In the genomic region with DNA sequence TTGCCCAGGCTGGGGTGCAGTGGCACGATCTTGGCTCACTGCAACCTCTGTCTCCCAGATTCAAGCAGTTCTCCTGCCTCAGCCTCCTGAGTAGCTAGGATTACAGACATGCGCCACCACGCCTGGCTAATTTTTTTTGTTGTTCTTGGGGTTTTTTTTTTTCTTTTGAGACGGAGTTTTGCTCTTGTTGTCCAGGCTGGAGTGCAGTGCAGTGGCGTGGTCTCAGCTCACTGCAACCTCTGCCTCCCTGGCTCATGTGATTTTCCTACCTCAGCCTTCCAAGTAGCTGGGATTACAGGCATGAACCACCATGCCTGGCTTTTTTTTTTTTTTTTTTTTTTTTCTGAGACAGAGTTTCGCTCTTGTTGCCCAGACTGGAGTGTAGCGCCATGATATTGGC, we compare ENCODE assay signal across 15 cellular contexts. TPM values are rescaled to one million over a fixed set of nuclear protein-coding genes. Genes with fewer than 3 reads are reported as not detected.
DNase-seq lines count a peak whose midpoint lies in the region; ATAC-seq and TF ChIP-seq lines count a peak whose summit lies in the region.
"Not testable (repeated sequence)": the region's sequence is repeated elsewhere in the genome, so short reads cannot be mapped to it uniquely, and the experiment has no call there.
"Had no signal": no experiment of that assay in that cellular context is flagged by ENCODE, and none has a peak within 500 bp of the region (broad histone marks: within the 10 kb centered on the region; RNA-seq: fewer than 3 reads in every experiment).

No MANE protein-coding gene starts in this region.

- BruUV-seq in IMR-90 (replicated peaks; lab: Mats Ljungman, UMichigan) = not testable (repeated sequence)

- H2AK5ac ChIP-seq in IMR-90 (ENCODE audit: low read depth, low read length) = not testable (repeated sequence)

- not testable (repeated sequence) for H4K8ac ChIP-seq in IMR-90 (ENCODE audit: low read depth in 2 of 2, low read length in 2 of 2)

- H3K4ac ChIP-seq in IMR-90 (ENCODE audit: low read depth, low read length) = not testable (repeated sequence)

- H3K79me1 ChIP-seq in IMR-90 (ENCODE audit: low read depth in 1 of 2, low read length in 2 of 2) = not testable (repeated sequence)

- in situ Hi-C loops in IMR-90 (cut with MboI; ENCODE audit: low sequenced_read_pairs) = loop anchor here (25.0 kb wide), 1 partner anchor 319 kb away; a partner anchor contains a TSS

- H3K27ac ChIP-seq in DND-41 (ENCODE audit: low read length) = not testable (repeated sequence)
- H3K27ac ChIP-seq in IMR-90 (ENCODE audit: insufficient read depth, low read length) = peak overlapping the region; percentile 37; the same call in 1 of the 2 replicates

- H4K5ac ChIP-seq in IMR-90 (ENCODE audit: low read depth, low read length) = not testable (repeated sequence)

- peaks cover 18% of the 10 kb centered on the region for H3K36me3 Mint-ChIP-seq in dendritic cell treated with granulocyte-macrophage colony-stimulating factor and Interleukin-4, amounts not matched to agents 40 ng/mL and 50 ng/mL, for 4 days (ENCODE audit: low read depth)
- H3K36me3 Mint-ChIP-seq in osteocyte (ENCODE audit: unreplicated experiment) = not testable (repeated sequence)

- not testable (repeated sequence) for TF ChIP-seq RAD21 in IMR-90 (IDR thresholded peaks at IDR 0.05; ENCODE audit: low read length)

- H3K27me3 ChIP-seq in DND-41 (ENCODE audit: insufficient read depth, low read length, poor library complexity) = peaks cover 25% of the 10 kb centered on the region
- not testable (repeated sequence) for H3K27me3 ChIP-seq in IMR-90 (ENCODE audit: control insufficient read depth, insufficient read depth, low read length)

- not testable (repeated sequence) for H3K4me3 Mint-ChIP-seq in dendritic cell treated with granulocyte-macrophage colony-stimulating factor and Interleukin-4, amounts not matched to agents 40 ng/mL and 50 ng/mL, for 4 days; osteocyte (ENCODE audit: unreplicated experiment)

- intact Hi-C loops in IMR-90 (cut with micrococcal nuclease) = not testable (repeated sequence)
- intact Hi-C loops in dendritic cell treated with granulocyte-macrophage colony-stimulating factor and Interleukin-4, amounts not matched to agents 40 ng/mL and 50 ng/mL, for 4 days (cut with micrococcal nuclease) = loop anchor here (5.0 kb wide), 1 partner anchor 54 kb away; no protein-coding TSS in a partner anchor

- not testable (repeated sequence) for H3K9me3 Mint-ChIP-seq in dendritic cell treated with granulocyte-macrophage colony-stimulating factor and Interleukin-4, amounts not matched to agents 40 ng/mL and 50 ng/mL, for 4 days; osteocyte (ENCODE audit: unreplicated experiment)

- not testable (repeated sequence) for H3K36me3 ChIP-seq in DND-41 (ENCODE audit: insufficient read depth, low read length); IMR-90 (ENCODE audit: control insufficient read depth, insufficient read depth, low read length)

- not testable (repeated sequence) for H3K9me3 ChIP-seq in DND-41 (ENCODE audit: insufficient read depth, low read length, severe bottlenecking); IMR-90 (ENCODE audit: control insufficient read depth, insufficient read depth, low read length)

- H2AFZ ChIP-seq in DND-41 (ENCODE audit: low read depth, low read length); IMR-90 (replicated peaks; ENCODE audit: low read length, poor library complexity): not testable (repeated sequence)

- not testable (repeated sequence) for H3K4me3 ChIP-seq in DND-41 (ENCODE audit: low read depth in 1 of 2, low read length in 2 of 2); IMR-90 (ENCODE audit: insufficient read depth, low read depth, low read length)

- H3K23ac ChIP-seq in IMR-90 (ENCODE audit: low read depth, low read length) = not testable (repeated sequence)

- not testable (repeated sequence) for H2BK20ac ChIP-seq in IMR-90 (ENCODE audit: low read depth, low read length)

- H3K4me1 Mint-ChIP-seq in dendritic cell treated with granulocyte-macrophage colony-stimulating factor and Interleukin-4, amounts not matched to agents 40 ng/mL and 50 ng/mL, for 4 days (ENCODE audit: low read depth) = peaks cover 36% of the 10 kb centered on the region
- H3K4me1 Mint-ChIP-seq in osteocyte (ENCODE audit: unreplicated experiment) = peaks cover 10% of the 10 kb centered on the region

- not testable (repeated sequence) for TF ChIP-seq CTCF in DND-41 (IDR thresholded peaks at IDR 0.05; ENCODE audit: borderline replicate concordance, extremely low read depth, low read length, poor library complexity, severe bottlenecking); IMR-90 (conservative IDR thresholded peaks at IDR 0.05; ENCODE audit: low read depth, low read length); osteocyte (IDR thresholded peaks at IDR 0.05)

- peak; percentile 0 for DNase-seq in DND-41
- not testable (repeated sequence) for DNase-seq in IMR-90; osteocyte (ENCODE audit: extremely low spot score, unreplicated experiment)
- peak; percentile 58 for DNase-seq in left kidney (ENCODE audit: low read depth, low spot score)

- peaks cover 10% of the 10 kb centered on the region for H3K4me1 ChIP-seq in DND-41 (ENCODE audit: insufficient read depth, low read length)
- not testable (repeated sequence) for H3K4me1 ChIP-seq in IMR-90 (ENCODE audit: control insufficient read depth, insufficient read depth, low read length)

- not testable (repeated sequence) for H2BK15ac ChIP-seq in IMR-90 (ENCODE audit: low read depth, low read length)

- not testable (repeated sequence) for TF ChIP-seq POLR2A in IMR-90 (IDR thresholded peaks at IDR 0.05; ENCODE audit: low read depth, low read length)

- H2BK120ac ChIP-seq in IMR-90 (ENCODE audit: low read depth, low read length) = not testable (repeated sequence)

- H3K79me2 ChIP-seq in DND-41 (ENCODE audit: insufficient read depth, low read length) = not testable (repeated sequence)

- not testable (repeated sequence) for H2BK5ac ChIP-seq in IMR-90 (ENCODE audit: low read depth, low read length, poor library complexity, severe bottlenecking)

- ATAC-seq in DND-41 (ENCODE audit: insufficient read depth, low read depth); IMR-90 (ENCODE audit: low read depth): not testable (repeated sequence)

- not testable (repeated sequence) for H4K91ac ChIP-seq in IMR-90 (ENCODE audit: insufficient read depth, low read depth, low read length)

- not testable (repeated sequence) for H3K9ac ChIP-seq in DND-41 (ENCODE audit: low read depth, low read length); IMR-90 (ENCODE audit: low read depth, low read length)

- POLR2A ChIA-PET in IMR-90 (lab: Charles Lee; ENCODE audit: unreplicated experiment) = interaction anchor here (0.6 kb wide), 2 partner anchors 54 to 107 kb away, joined by 3 to 6 read pairs; no protein-coding TSS in a partner anchor

- H3K18ac ChIP-seq in IMR-90 (ENCODE audit: low read depth, low read length) = not testable (repeated sequence)

- CTCF ChIA-PET in IMR-90 (lab: Yijun Ruan, JAX) = not testable (repeated sequence)

- H3K9me1 ChIP-seq in IMR-90 (ENCODE audit: insufficient read depth, low read length) = not testable (repeated sequence)

- no CpG with 5 or more reads among the region's 7 CpGs for WGBS in IMR-90 (ENCODE audit: extremely low coverage in 2 of 2, insufficient read length in 1 of 2), 2 experiments

- H3K27me3 Mint-ChIP-seq in dendritic cell treated with granulocyte-macrophage colony-stimulating factor and Interleukin-4, amounts not matched to agents 40 ng/mL and 50 ng/mL, for 4 days = peaks cover 31% of the 10 kb centered on the region
- peaks cover 14% of the 10 kb centered on the region for H3K27me3 Mint-ChIP-seq in osteocyte (ENCODE audit: unreplicated experiment)

- H2AK9ac ChIP-seq in IMR-90 (replicated peaks; ENCODE audit: low read depth, low read length, poor library complexity) = not testable (repeated sequence)

- peak overlapping the region; percentile 83 for H3K27ac Mint-ChIP-seq in dendritic cell treated with granulocyte-macrophage colony-stimulating factor and Interleukin-4, amounts not matched to agents 40 ng/mL and 50 ng/mL, for 4 days
- peak overlapping the region; percentile 87 for H3K27ac Mint-ChIP-seq in osteocyte (ENCODE audit: unreplicated experiment)

- not testable (repeated sequence) for H4K20me1 ChIP-seq in DND-41 (ENCODE audit: insufficient read depth, low read length); IMR-90 (ENCODE audit: insufficient read depth, low read length)

- dilution Hi-C loops in IMR-90 (cut with HindIII; ENCODE audit: low sequenced_read_pairs, unreplicated experiment) = not testable (repeated sequence)

- not testable (repeated sequence) for H3K4me2 ChIP-seq in DND-41 (ENCODE audit: insufficient read depth, low read length); IMR-90 (ENCODE audit: low read depth, low read length)

- H3K56ac ChIP-seq in IMR-90 (ENCODE audit: extremely low read depth, insufficient read depth, low read length) = not testable (repeated sequence)

- not testable (repeated sequence) for H3K14ac ChIP-seq in IMR-90 (replicated peaks; ENCODE audit: low read depth, low read length)

RNA-seq across cellular contexts. Expression of a gene that starts 9.3 kb away (rescaled TPM):
- total RNA-seq in IMR-90 (2012; rRNA removed) (8.1 and 9.7 TPM in 2 replicates), osteocyte (68.3 and 80.8 TPM in 2 replicates)
- polyA plus RNA-seq in IMR-90 (2012; rRNA removed) = 33.4 and 37.0 TPM in 2 replicates
- 17.0 and 26.1 TPM in 2 replicates for polyA plus RNA-seq in IMR-90 (2012; cell fraction: cytosol; rRNA removed)
- 242 and 445 TPM in 2 replicates for polyA plus RNA-seq in IMR-90 (2012; cell fraction: nucleus; rRNA removed; ENCODE audit: low replicate concordance)

RNA-seq across cellular contexts. Expression of a gene that starts 9.4 kb away (rescaled TPM):
- 41.7 and 48.0 TPM in 2 replicates for total RNA-seq in IMR-90 (2012; rRNA removed)
- 37.6 and 38.7 TPM in 2 replicates for polyA plus RNA-seq in IMR-90 (2012; rRNA removed)
- 23.6 and 24.8 TPM in 2 replicates for polyA plus RNA-seq in IMR-90 (2012; cell fraction: cytosol; rRNA removed)
- polyA plus RNA-seq in IMR-90 (2012; cell fraction: nucleus; rRNA removed; ENCODE audit: low replicate concordance) = 201 and 203 TPM in 2 replicates
- 45.2 and 51.1 TPM in 2 replicates for total RNA-seq in osteocyte

RNA-seq across cellular contexts. Expression of a gene that starts 15.0 kb away (rescaled TPM):
- total RNA-seq in IMR-90 (2012; rRNA removed) (not detected in 2 replicates), osteocyte (not detected in 2 replicates)
- polyA plus RNA-seq in IMR-90 (2012; rRNA removed) = 0.32 TPM in 1 of 2 replicates, not detected in the other
- polyA plus RNA-seq in IMR-90 (2012; cell fraction: cytosol; rRNA removed) = 0.09 and 0.11 TPM in 2 replicates
- polyA plus RNA-seq in IMR-90 (2012; cell fraction: nucleus; rRNA removed; ENCODE audit: low replicate concordance) = 0.92 and 1.0 TPM in 2 replicates
- total RNA-seq: A673; Calu3; CD4-positive, alpha-beta memory T cell; CD4-positive, CD25-positive, alpha-beta regulatory T cell; CD8-positive, alpha-beta memory T cell; Daoy; G401; GM12878 had no signal
- polyA plus RNA-seq: AG04450; CD14-positive monocyte; CD4-positive, alpha-beta memory T cell; CD4-positive, CD25-positive, alpha-beta regulatory T cell; CD8-positive, alpha-beta memory T cell; GM12878 had no signal

RNA-seq across cellular contexts. Expression of a gene that starts 16.4 kb away (rescaled TPM):
- total RNA-seq in IMR-90 (2012; rRNA removed) = 0.36 TPM in 1 of 2 replicates, not detected in the other
- 0.53 and 0.91 TPM in 2 replicates for polyA plus RNA-seq in IMR-90 (2012; rRNA removed)
- 1.5 TPM in 1 of 2 replicates, not detected in the other for polyA plus RNA-seq in IMR-90 (2012; cell fraction: cytosol; rRNA removed)
- polyA plus RNA-seq in IMR-90 (2012; cell fraction: nucleus; rRNA removed; ENCODE audit: low replicate concordance) = 0.72 and 1.3 TPM in 2 replicates
- total RNA-seq in osteocyte = not detected in 2 replicates
- total RNA-seq: A673; Calu3; CD4-positive, alpha-beta memory T cell; CD4-positive, CD25-positive, alpha-beta regulatory T cell; CD8-positive, alpha-beta memory T cell; Daoy; G401; GM12878 had no signal
- polyA plus RNA-seq: AG04450; CD14-positive monocyte; CD4-positive, alpha-beta memory T cell; CD4-positive, CD25-positive, alpha-beta regulatory T cell; CD8-positive, alpha-beta memory T cell; GM12878 had no signal

RNA-seq across cellular contexts. Expression of a gene that starts 30.8 kb away (rescaled TPM):
- total RNA-seq in IMR-90 (2012; rRNA removed) (0.83 and 1.1 TPM in 2 replicates), osteocyte (84.0 and 85.8 TPM in 2 replicates)
- 4.5 and 4.6 TPM in 2 replicates for polyA plus RNA-seq in IMR-90 (2012; rRNA removed)
- polyA plus RNA-seq in IMR-90 (2012; cell fraction: cytosol; rRNA removed) = 3.9 and 6.8 TPM in 2 replicates
- polyA plus RNA-seq in IMR-90 (2012; cell fraction: nucleus; rRNA removed; ENCODE audit: low replicate concordance) = 18.1 and 27.9 TPM in 2 replicates
- total RNA-seq: CD4-positive, alpha-beta memory T cell had no signal
- polyA plus RNA-seq: CD14-positive monocyte; CD4-positive, alpha-beta memory T cell; CD8-positive, alpha-beta memory T cell had no signal
